ENCODE assay signal across 9 cellular contexts in genomic region chr10:103696411-103697145, GRCh38.
DNase-seq lines count a peak whose midpoint lies in the region; ATAC-seq, FAIRE-seq and TF ChIP-seq lines count a peak whose summit lies in the region.
"Had no signal": no experiment of that assay in that cellular context is flagged by ENCODE, and none has a peak within 500 bp of the region (broad histone marks: within the 10 kb centered on the region; RNA-seq: fewer than 3 reads in every experiment).

No MANE protein-coding gene starts in this region.

- peak overlapping the region; percentile 79 for H3K27ac Mint-ChIP-seq in activated T-helper 2 cell treated with anti-CD3 and anti-CD28 coated beads, Interferon-gamma antibody, Interleukin-2, Interleukin-4, amounts not matched to agents 10 μg/mL and 5 μg/mL and 100 μg/mL, durations not matched to agents 14 hours and 24 hours and 36 hours
- H3K27ac Mint-ChIP-seq in glutamatergic neuron (ENCODE audit: unreplicated experiment) = no peak overlapping the region

- TF ChIP-seq CTCF in RWPE1 (conservative IDR thresholded peaks at IDR 0.05; ENCODE audit: low read depth) (no peak; the same call in 1 of the 2 replicates), glutamatergic neuron (IDR thresholded peaks at IDR 0.05; ENCODE audit: partially characterized antibody, unreplicated experiment) (peak; percentile 6)

- FAIRE-seq in small intestine (lab: Jason Lieb, UNC) = no peak

- ATAC-seq in HG02943 (IDR thresholded peaks at IDR 0.05; ENCODE audit: low read depth, unreplicated experiment) = peak; percentile 34

- H3K27ac ChIP-seq in RWPE1 = peak overlapping the region; percentile 84
- peak overlapping the region; percentile 49 to 80 for H3K27ac ChIP-seq in small intestine (ENCODE audit: low read depth in 1 of 2, low read length in 1 of 2)
- H3K27ac ChIP-seq: C4-2B had no signal

- no peaks in the 10 kb centered on the region for H3K9me3 Mint-ChIP-seq in activated T-helper 2 cell treated with anti-CD3 and anti-CD28 coated beads, Interferon-gamma antibody, Interleukin-2, Interleukin-4, amounts not matched to agents 10 μg/mL and 5 μg/mL and 100 μg/mL, durations not matched to agents 14 hours and 24 hours and 36 hours
- H3K9me3 Mint-ChIP-seq in glutamatergic neuron (ENCODE audit: unreplicated experiment) = peaks cover 8% of the 10 kb centered on the region

- WGBS in small intestine, 3 donors = 25 to 38% (median 35%) methylated on average over 10 of the region's 10 CpGs

- peaks cover 9 to 15% of the 10 kb centered on the region in 2 donors for H3K4me1 ChIP-seq in small intestine (ENCODE audit: control insufficient read depth in 2 of 2, insufficient read depth in 1 of 2, low read depth in 1 of 2, low read length in 1 of 2)

- H3K4me3 ChIP-seq in small intestine (ENCODE audit: low read depth in 1 of 2, low read length in 2 of 2) = no peak overlapping the region

- intact Hi-C loops in activated T-helper 2 cell treated with anti-CD3 and anti-CD28 coated beads, Interferon-gamma antibody, Interleukin-2, Interleukin-4, amounts not matched to agents 10 μg/mL and 5 μg/mL and 100 μg/mL, durations not matched to agents 14 hours and 24 hours and 36 hours (cut with micrococcal nuclease) = loop anchor here (10.0 kb wide), 1 partner anchor 568 kb away; the partner anchor contains the start of gene GSTO2

- CTCF ChIA-PET in RWPE1 (lab: Yijun Ruan, JAX) = interaction anchor here (0.5 to 1.9 kb wide), 7 partner anchors 9 to 301 kb away, joined by 3 to 13 read pairs (median 3); partner anchors contain the start of gene SH3PXD2A

- H3K27me3 ChIP-seq in small intestine (ENCODE audit: control insufficient read depth in 2 of 2, insufficient read depth in 2 of 2, low read length in 2 of 2) = no peaks in the 10 kb centered on the region

- no peaks in the 10 kb centered on the region for H3K36me3 ChIP-seq in small intestine (ENCODE audit: control insufficient read depth in 2 of 2, insufficient read depth in 2 of 2, low read length in 2 of 2)

- DNase-seq in DMS53 (lab: John Stamatoyannopoulos, UW) = peak; percentile 39
- no peak for DNase-seq in DMS53 treated with DMSO at 0.1 percent for 48 hours (lab: John Stamatoyannopoulos, UW; ENCODE audit: unreplicated experiment)
- DNase-seq in RWPE1 (ENCODE audit: low spot score) = peak; percentile 98
- peak; percentile 74 for DNase-seq in activated T-helper 2 cell treated with anti-CD3 and anti-CD28 coated beads, Interferon-gamma antibody, Interleukin-2, Interleukin-4, amounts not matched to agents 10 μg/mL and 5 μg/mL and 100 μg/mL, durations not matched to agents 14 hours and 24 hours and 36 hours (ENCODE audit: low spot score)
- peak; percentile 60 for DNase-seq in glutamatergic neuron
- peak; percentile 79 for DNase-seq in small intestine
- DNase-seq in NCI-H524 treated with DMSO at 0.1 percent for 48 hours (lab: John Stamatoyannopoulos, UW) = no peak

- peaks cover 31% of the 10 kb centered on the region for H3K4me1 Mint-ChIP-seq in activated T-helper 2 cell treated with anti-CD3 and anti-CD28 coated beads, Interferon-gamma antibody, Interleukin-2, Interleukin-4, amounts not matched to agents 10 μg/mL and 5 μg/mL and 100 μg/mL, durations not matched to agents 14 hours and 24 hours and 36 hours (ENCODE audit: low read depth)
- H3K4me1 Mint-ChIP-seq in glutamatergic neuron (ENCODE audit: low read depth, unreplicated experiment) = peaks cover 23% of the 10 kb centered on the region

- H3K9me3 ChIP-seq in small intestine (ENCODE audit: control insufficient read depth, low read depth) = no peaks in the 10 kb centered on the region

- H3K36me3 Mint-ChIP-seq in activated T-helper 2 cell treated with anti-CD3 and anti-CD28 coated beads, Interferon-gamma antibody, Interleukin-2, Interleukin-4, amounts not matched to agents 10 μg/mL and 5 μg/mL and 100 μg/mL, durations not matched to agents 14 hours and 24 hours and 36 hours (ENCODE audit: low read depth) = no peaks in the 10 kb centered on the region
- H3K36me3 Mint-ChIP-seq in glutamatergic neuron (ENCODE audit: unreplicated experiment) = no peaks in the 10 kb centered on the region

- POLR2A ChIA-PET in RWPE1 (lab: Yijun Ruan, JAX; ENCODE audit: low non-redundant PET) = no interaction called here

- peak overlapping the region; percentile 57 for H3K4me3 Mint-ChIP-seq in activated T-helper 2 cell treated with anti-CD3 and anti-CD28 coated beads, Interferon-gamma antibody, Interleukin-2, Interleukin-4, amounts not matched to agents 10 μg/mL and 5 μg/mL and 100 μg/mL, durations not matched to agents 14 hours and 24 hours and 36 hours (ENCODE audit: low read depth)
- no peak overlapping the region for H3K4me3 Mint-ChIP-seq in glutamatergic neuron (ENCODE audit: unreplicated experiment)

- no peaks in the 10 kb centered on the region for H3K27me3 Mint-ChIP-seq in activated T-helper 2 cell treated with anti-CD3 and anti-CD28 coated beads, Interferon-gamma antibody, Interleukin-2, Interleukin-4, amounts not matched to agents 10 μg/mL and 5 μg/mL and 100 μg/mL, durations not matched to agents 14 hours and 24 hours and 36 hours (ENCODE audit: low read depth)
- peaks cover 21% of the 10 kb centered on the region for H3K27me3 Mint-ChIP-seq in glutamatergic neuron (ENCODE audit: unreplicated experiment)

Comparison
In these comparisons a context has a peak if more than half of its experiments do, and no peak if none do; other contexts are left out.
1. DNase-seq: peak in DMS53 (single experiment), RWPE1 (single experiment), activated T-helper 2 cell treated with anti-CD3 and anti-CD28 coated beads, Interferon-gamma antibody, Interleukin-2, Interleukin-4, amounts not matched to agents 10 μg/mL and 5 μg/mL and 100 μg/mL, durations not matched to agents 14 hours and 24 hours and 36 hours (single experiment), glutamatergic neuron (single experiment) and small intestine (single experiment); none in DMS53 treated with DMSO at 0.1 percent for 48 hours (single experiment) and NCI-H524 treated with DMSO at 0.1 percent for 48 hours (single experiment).